Comparison of ENCODE assay signal across 18 cellular contexts in the genomic region with DNA sequence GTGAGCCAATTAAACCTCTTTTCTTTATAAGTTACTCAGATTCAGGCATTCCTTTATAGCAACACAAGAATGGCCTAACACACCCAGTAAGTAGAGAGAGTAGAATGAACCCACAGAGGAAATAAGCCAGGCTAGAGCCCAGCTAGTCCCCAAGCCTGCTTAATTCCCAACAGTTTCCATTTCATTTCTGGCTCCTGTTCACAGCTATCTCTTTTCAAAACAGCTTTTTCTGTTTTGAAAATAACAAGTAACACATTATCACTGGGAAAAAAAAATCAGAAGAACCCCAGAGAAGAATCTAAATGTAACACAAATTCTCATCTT.
A peak's percentile ranks its signal among the peaks of the same experiment; 100 is the strongest.
DNase-seq lines count a peak whose midpoint lies in the region; ATAC-seq and TF ChIP-seq lines count a peak whose summit lies in the region.
"Had no signal": no experiment of that assay in that cellular context is flagged by ENCODE, and none has a peak within 500 bp of the region (broad histone marks: within the 10 kb centered on the region; RNA-seq: fewer than 3 reads in every experiment).

No MANE protein-coding gene starts in this region.

- TF ChIP-seq CTCF in left ventricle myocardium inferior (IDR thresholded peaks at IDR 0.05; ENCODE audit: borderline replicate concordance) (no peak), psoas muscle (IDR thresholded peaks at IDR 0.05) (no peak), tibial artery (IDR thresholded peaks at IDR 0.05) (no peak)

- H3K4me1 Mint-ChIP-seq in stimulated activated effector memory CD8-positive, alpha-beta T cell treated with anti-CD3 and anti-CD28 coated beads, Interleukin-12 subunit alpha, Interleukin-12 subunit beta, amount 100 ng/mL, for 72 hours = no peaks in the 10 kb centered on the region
- H3K4me1 Mint-ChIP-seq: CD4-positive, CD25-positive, alpha-beta regulatory T cell; CD8-positive, alpha-beta memory T cell; IgD-negative memory B cell had no signal

- peak; percentile 17 for ATAC-seq in Right ventricle myocardium superior (ENCODE audit: poor library complexity)
- ATAC-seq in psoas muscle = peak in 1 of 4 donors; percentile 9
- ATAC-seq in stimulated activated effector memory CD8-positive, alpha-beta T cell treated with anti-CD3 and anti-CD28 coated beads, Interleukin-12 subunit alpha, Interleukin-12 subunit beta, amount 100 ng/mL, for 72 hours = no peak
- no peak for ATAC-seq in GM21529 (IDR thresholded peaks at IDR 0.05; ENCODE audit: unreplicated experiment)
- ATAC-seq: HepG2 had no signal

- peak overlapping the region; percentile 86 for H3K27ac ChIP-seq in left ventricle myocardium inferior (replicated peaks)
- peak overlapping the region; percentile 65 for H3K27ac ChIP-seq in psoas muscle
- H3K27ac ChIP-seq in tibial artery = peak overlapping the region; percentile 56 to 67

- DNase-seq in Right ventricle myocardium superior (no peak), left ventricle myocardium inferior (no peak), psoas muscle (no peak), tibial artery (no peak), DMS 273 treated with DMSO at 0.1 percent for 48 hours (lab: John Stamatoyannopoulos, UW) (no peak)
- no peak for DNase-seq in stimulated activated CD4-positive, alpha-beta T cell treated with anti-CD3 and anti-CD28 coated beads, Interleukin-4, amount 100 ng/mL, for 24 hours
- DNase-seq in stimulated activated effector memory CD8-positive, alpha-beta T cell treated with anti-CD3 and anti-CD28 coated beads, Interleukin-12 subunit alpha, Interleukin-12 subunit beta, amount 100 ng/mL, for 72 hours (ENCODE audit: low spot score in 2 of 2) = no peak
- DNase-seq: ACHN; BE2C; C1 segment of cervical spinal cord; CD4-positive, CD25-positive, alpha-beta regulatory T cell; CD8-positive, alpha-beta memory T cell; COR-L47; GDM1; H9 had no signal

- no peaks in the 10 kb centered on the region for H3K9me3 Mint-ChIP-seq in stimulated activated effector memory CD8-positive, alpha-beta T cell treated with anti-CD3 and anti-CD28 coated beads, Interleukin-12 subunit alpha, Interleukin-12 subunit beta, amount 100 ng/mL, for 72 hours
- H3K9me3 Mint-ChIP-seq: CD4-positive, CD25-positive, alpha-beta regulatory T cell; H9 had no signal

- intact Hi-C loops in Right ventricle myocardium superior (cut with DNase I) = no loop called here
- intact Hi-C loops in left ventricle myocardium inferior (cut with micrococcal nuclease) = no loop called here
- intact Hi-C loops in psoas muscle (cut with DNase I) = no loop called here
- intact Hi-C loops in tibial artery (cut with DNase I; ENCODE audit: low total_unique reads) = no loop called here

- H3K4me1 ChIP-seq in left ventricle myocardium inferior = peaks cover 29% of the 10 kb centered on the region
- peaks cover 21% of the 10 kb centered on the region for H3K4me1 ChIP-seq in psoas muscle
- peaks cover 0 to 26% (median 15%) of the 10 kb centered on the region in 4 donors for H3K4me1 ChIP-seq in tibial artery
- H3K4me1 ChIP-seq: BE2C had no signal

- no peak overlapping the region for H3K27ac Mint-ChIP-seq in stimulated activated effector memory CD8-positive, alpha-beta T cell treated with anti-CD3 and anti-CD28 coated beads, Interleukin-12 subunit alpha, Interleukin-12 subunit beta, amount 100 ng/mL, for 72 hours
- H3K27ac Mint-ChIP-seq: CD4-positive, CD25-positive, alpha-beta regulatory T cell; CD8-positive, alpha-beta memory T cell; H9; IgD-negative memory B cell had no signal

- no peaks in the 10 kb centered on the region for H3K36me3 Mint-ChIP-seq in stimulated activated effector memory CD8-positive, alpha-beta T cell treated with anti-CD3 and anti-CD28 coated beads, Interleukin-12 subunit alpha, Interleukin-12 subunit beta, amount 100 ng/mL, for 72 hours
- H3K36me3 Mint-ChIP-seq: CD4-positive, CD25-positive, alpha-beta regulatory T cell; CD8-positive, alpha-beta memory T cell; IgD-negative memory B cell had no signal

- H3K4me3 ChIP-seq in left ventricle myocardium inferior (peak overlapping the region; percentile 42), psoas muscle (no peak overlapping the region), tibial artery (no peak overlapping the region)

- no peak overlapping the region for H3K4me3 Mint-ChIP-seq in stimulated activated effector memory CD8-positive, alpha-beta T cell treated with anti-CD3 and anti-CD28 coated beads, Interleukin-12 subunit alpha, Interleukin-12 subunit beta, amount 100 ng/mL, for 72 hours
- H3K4me3 Mint-ChIP-seq: CD8-positive, alpha-beta memory T cell; H9; IgD-negative memory B cell had no signal

- H3K27me3 ChIP-seq in left ventricle myocardium inferior (ENCODE audit: low read depth) (no peaks in the 10 kb centered on the region), psoas muscle (ENCODE audit: insufficient read depth in 3 of 3, low read length in 2 of 3) (no peaks in the 10 kb centered on the region), tibial artery (no peaks in the 10 kb centered on the region)
- H3K27me3 ChIP-seq: BE2C had no signal

- no peaks in the 10 kb centered on the region for H3K36me3 ChIP-seq in left ventricle myocardium inferior
- no peaks in the 10 kb centered on the region for H3K36me3 ChIP-seq in psoas muscle (ENCODE audit: insufficient read depth in 1 of 2, low read depth in 1 of 2)
- no peaks in the 10 kb centered on the region for H3K36me3 ChIP-seq in tibial artery
- H3K36me3 ChIP-seq: BE2C had no signal

- H3K9me3 ChIP-seq in left ventricle myocardium inferior (replicated peaks) (no peaks in the 10 kb centered on the region), psoas muscle (no peaks in the 10 kb centered on the region), tibial artery (no peaks in the 10 kb centered on the region)
- H3K9me3 ChIP-seq: BE2C had no signal
